15 cellular contexts compared by ENCODE assay signal in the genomic region with DNA sequence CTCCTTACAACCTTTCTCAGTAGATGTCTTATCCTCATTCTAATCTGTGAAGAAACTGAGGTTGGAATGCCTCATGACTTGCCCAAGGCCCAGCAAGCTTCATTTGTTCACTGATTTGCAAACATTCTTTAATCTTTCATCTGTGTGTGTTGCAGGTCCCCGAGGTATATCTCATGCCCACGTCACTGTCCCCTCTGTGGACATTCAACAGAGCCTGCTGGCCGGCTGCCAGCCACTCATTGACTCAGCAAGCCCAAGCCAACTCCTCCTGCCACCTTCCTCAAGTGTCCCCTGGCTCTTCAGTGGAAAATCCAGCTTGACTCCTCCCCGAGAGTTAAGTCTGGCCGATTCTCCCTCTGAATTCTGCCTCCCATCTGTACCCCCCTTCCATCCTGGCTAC. TPM values are rescaled to one million over a fixed set of nuclear protein-coding genes. Genes with fewer than 3 reads are reported as not detected.
DNase-seq lines count a peak whose midpoint lies in the region; ATAC-seq, FAIRE-seq and TF ChIP-seq lines count a peak whose summit lies in the region.
"Had no signal": no experiment of that assay in that cellular context is flagged by ENCODE, and none has a peak within 500 bp of the region (broad histone marks: within the 10 kb centered on the region; RNA-seq: fewer than 3 reads in every experiment).

No MANE protein-coding gene starts in this region.

- H3K79me2 ChIP-seq in PC-3 (ENCODE audit: low read length), result peaks cover 21% of the 10 kb centered on the region

- no peaks in the 10 kb centered on the region for H3F3A ChIP-seq in PC-3 (ENCODE audit: low read length, unreplicated experiment)

- H2AFZ ChIP-seq in PC-3 (ENCODE audit: low read length), result no peak overlapping the region

- H3K27ac ChIP-seq in breast epithelium (peak overlapping the region in 1 of 2 donors; percentile 29), PC-3 (ENCODE audit: low read length) (no peak overlapping the region), right atrium auricular region (no peak overlapping the region)
- H3K27ac ChIP-seq: epithelial cell of prostate, transverse colon had no signal

- no peak for ATAC-seq in PC-3
- ATAC-seq: activated naive CD8-positive, alpha-beta T cell treated with anti-CD3 and anti-CD28 coated beads, Interleukin-2, amount 50 U/mL, for 24 hours; left colon had no signal

- no peaks in the 10 kb centered on the region for H3K4me1 Mint-ChIP-seq in MCF 10A (ENCODE audit: insufficient read depth, unreplicated experiment)

- TF ChIP-seq POLR2A in breast epithelium (IDR thresholded peaks at IDR 0.05), result no peak

- intact Hi-C loops in breast epithelium (cut with DNase I; ENCODE audit: low total_unique reads) (no loop called here), MCF 10A (cut with micrococcal nuclease) (no loop called here), PC-3 (cut with micrococcal nuclease) (no loop called here)

- H3K4me3 ChIP-seq in breast epithelium (no peak overlapping the region), PC-3 (ENCODE audit: low read length) (no peak overlapping the region), right atrium auricular region (no peak overlapping the region)
- H3K4me3 ChIP-seq: transverse colon had no signal

- H3K36me3 Mint-ChIP-seq in MCF 10A (ENCODE audit: insufficient read depth, unreplicated experiment), result peaks cover under 1% of the 10 kb centered on the region

- H3K9ac ChIP-seq in PC-3 (ENCODE audit: low read length), result no peak overlapping the region

- POLR2A ChIA-PET in MCF 10A (lab: Yijun Ruan, JAX), result interaction anchor here (0.7 to 1.5 kb wide), 3 partner anchors 112 to 410 kb away, joined by 3 read pairs; no protein-coding TSS in a partner anchor
- POLR2A ChIA-PET in PC-3 (lab: Charles Lee; ENCODE audit: unreplicated experiment), result no interaction called here

- no peaks in the 10 kb centered on the region for H3K9me2 ChIP-seq in PC-3 (replicated peaks; ENCODE audit: low read length)

- H4K20me1 ChIP-seq in PC-3 (ENCODE audit: low read length), result no peaks in the 10 kb centered on the region

- no peaks in the 10 kb centered on the region for H3K27me3 Mint-ChIP-seq in MCF 10A (ENCODE audit: insufficient read depth, unreplicated experiment)

- H3K9me3 Mint-ChIP-seq in MCF 10A (ENCODE audit: unreplicated experiment), result no peaks in the 10 kb centered on the region
- H3K9me3 Mint-ChIP-seq: activated naive CD8-positive, alpha-beta T cell treated with anti-CD3 and anti-CD28 coated beads, Interleukin-2, amount 50 U/mL, for 24 hours had no signal

- no peaks in the 10 kb centered on the region for H3K27me3 ChIP-seq in breast epithelium
- H3K27me3 ChIP-seq in PC-3 (ENCODE audit: low read length), result no peaks in the 10 kb centered on the region
- H3K27me3 ChIP-seq in right atrium auricular region, result no peaks in the 10 kb centered on the region

- H3K27ac Mint-ChIP-seq in MCF 10A (ENCODE audit: low read depth, unreplicated experiment), result no peak overlapping the region
- H3K27ac Mint-ChIP-seq: activated naive CD8-positive, alpha-beta T cell treated with anti-CD3 and anti-CD28 coated beads, Interleukin-2, amount 50 U/mL, for 24 hours had no signal

- no peaks in the 10 kb centered on the region for H3K36me3 ChIP-seq in breast epithelium
- H3K36me3 ChIP-seq in PC-3 (ENCODE audit: low read depth, low read length), result no peaks in the 10 kb centered on the region
- no peaks in the 10 kb centered on the region for H3K36me3 ChIP-seq in right atrium auricular region
- H3K36me3 ChIP-seq: transverse colon had no signal

- no TSS peak for BruUV-seq in MCF 10A (replicated peaks; lab: Mats Ljungman, UMichigan)
- BruUV-seq in PC-3 (replicated peaks; lab: Mats Ljungman, UMichigan), result no TSS peak

- FAIRE-seq in urothelium cell line (lab: Jason Lieb, UNC) (peak; percentile 69), D721Med (lab: Jason Lieb, UNC) (no peak)

- DNase-seq in breast epithelium (ENCODE audit: low spot score in 2 of 2) (peak; percentile 66 to 93), MCF 10A (ENCODE audit: unreplicated experiment) (no peak), PC-3 (peak; percentile 55), right atrium auricular region (ENCODE audit: low spot score) (peak; percentile 66), urothelium cell line (ENCODE audit: low spot score) (no peak), HuH-7 (ENCODE audit: low spot score) (no peak), D721Med (ENCODE audit: insufficient read length, low spot score) (no peak)
- DNase-seq in activated naive CD4-positive, alpha-beta T cell (lab: John Stamatoyannopoulos, UW), result no peak
- DNase-seq: activated naive CD8-positive, alpha-beta T cell treated with anti-CD3 and anti-CD28 coated beads, Interleukin-2, amount 50 U/mL, for 24 hours; activated T-cell treated with anti-CD3 and anti-CD28 coated beads for 4 hours; EL; NCI-H187; transverse colon had no signal

- CTCF ChIA-PET in MCF 10A (lab: Yijun Ruan, JAX), result interaction anchor here (1.6 to 2.1 kb wide), 2 partner anchors 19 to 24 kb away, joined by 4 to 11 read pairs; no protein-coding TSS in a partner anchor
- CTCF ChIA-PET in PC-3 (lab: Charles Lee), result no interaction called here

- no peak for TF ChIP-seq CTCF in breast epithelium (IDR thresholded peaks at IDR 0.05)
- no peak for TF ChIP-seq CTCF in MCF 10A (IDR thresholded peaks at IDR 0.05; ENCODE audit: unreplicated experiment)
- no peak for TF ChIP-seq CTCF in PC-3 (conservative IDR thresholded peaks at IDR 0.05; ENCODE audit: low read depth, low read length)
- TF ChIP-seq CTCF in right atrium auricular region (IDR thresholded peaks at IDR 0.05), result no peak
- no peak for TF ChIP-seq CTCF in D721Med (IDR thresholded peaks at IDR 0.05; ENCODE audit: insufficient read depth, missing control alignments)

- H3K9me3 ChIP-seq in breast epithelium (no peaks in the 10 kb centered on the region), PC-3 (ENCODE audit: low read length) (no peaks in the 10 kb centered on the region), right atrium auricular region (no peaks in the 10 kb centered on the region)
- H3K9me3 ChIP-seq: transverse colon had no signal

- no peak overlapping the region for H3K4me3 Mint-ChIP-seq in MCF 10A (ENCODE audit: unreplicated experiment)
- H3K4me3 Mint-ChIP-seq: activated naive CD8-positive, alpha-beta T cell treated with anti-CD3 and anti-CD28 coated beads, Interleukin-2, amount 50 U/mL, for 24 hours had no signal

- H3K4me2 ChIP-seq in PC-3 (ENCODE audit: low read length), result no peak overlapping the region

- no peaks in the 10 kb centered on the region for H3K4me1 ChIP-seq in breast epithelium
- peaks cover 12% of the 10 kb centered on the region for H3K4me1 ChIP-seq in PC-3 (ENCODE audit: insufficient read depth, low read length)
- peaks cover 0 to 5% of the 10 kb centered on the region in 2 donors for H3K4me1 ChIP-seq in right atrium auricular region

RNA-seq across cellular contexts. Expression of a gene that starts 1.9 kb away (rescaled TPM):
- total RNA-seq in breast epithelium, result 10 to 100 TPM; 19.8 to 49.5 (median 36.1) TPM
- total RNA-seq in MCF 10A (2022), result 27.9 and 39.4 TPM in 2 replicates
- 55.8 and 56.8 TPM in 2 replicates for total RNA-seq in PC-3 (2014; rRNA removed)
- 1 to 10 TPM; 7.0 to 9.4 TPM for total RNA-seq in right atrium auricular region

RNA-seq across cellular contexts. Expression of a gene that starts 30.4 kb away (rescaled TPM):
- total RNA-seq in breast epithelium, result 1 to 10 TPM in 2 of 3 donors, under 1 TPM in 1; 0.32 to 2.8 (median 1.3) TPM
- total RNA-seq in MCF 10A (2022), result 1.9 and 2.1 TPM in 2 replicates
- 16.6 and 30.5 TPM in 2 replicates for total RNA-seq in PC-3 (2014; rRNA removed)
- 10 to 100 TPM; 14.7 to 26.6 TPM for total RNA-seq in right atrium auricular region

Comparison
In these comparisons a context has a peak if more than half of its experiments do, and no peak if none do; other contexts are left out.
1. DNase-seq: peak in breast epithelium (2 of 2), PC-3 (single experiment) and right atrium auricular region (single experiment); none in MCF 10A (single experiment), urothelium cell line (single experiment), HuH-7 (single experiment), D721Med (single experiment) and activated naive CD4-positive, alpha-beta T cell (0 of 4).